31 cellular contexts compared by ENCODE assay signal in genomic region chr3:106339551-106339950, GRCh38.
DNase-seq lines count a peak whose midpoint lies in the region; ATAC-seq, FAIRE-seq and TF ChIP-seq lines count a peak whose summit lies in the region.
"Had no signal": no experiment of that assay in that cellular context is flagged by ENCODE, and none has a peak within 500 bp of the region (broad histone marks: within the 10 kb centered on the region; RNA-seq: fewer than 3 reads in every experiment).

No MANE protein-coding gene starts in this region.

- H3K4me1 Mint-ChIP-seq in activated CD8-positive, alpha-beta memory T cell treated with anti-CD3 and anti-CD28 coated beads, Interleukin-2, amount 10 ng/mL, durations not matched to agents 7 days and 5 days = peaks cover 50% of the 10 kb centered on the region
- H3K4me1 Mint-ChIP-seq in astrocyte (ENCODE audit: low read depth, unreplicated experiment) = peaks cover 25% of the 10 kb centered on the region
- H3K4me1 Mint-ChIP-seq: nephron progenitor cell had no signal

- H4K20me1 ChIP-seq in astrocyte (ENCODE audit: insufficient read depth, low read length) (no peaks in the 10 kb centered on the region), osteoblast (ENCODE audit: insufficient read depth, low read length) (no peaks in the 10 kb centered on the region)
- H4K20me1 ChIP-seq: BLaER1 treated with 17β-estradiol and CSF1 and Interleukin-3, amounts not matched to agents 10 nM and 100 nM had no signal

- H3K4me1 ChIP-seq in astrocyte (ENCODE audit: insufficient read depth, low read length) (peaks cover 3% of the 10 kb centered on the region), osteoblast (ENCODE audit: insufficient read depth, low read length) (peaks cover 5% of the 10 kb centered on the region), sigmoid colon (peaks cover 0 to 29% (median 17%) of the 10 kb centered on the region in 4 donors)
- H3K4me1 ChIP-seq: breast epithelium, colonic mucosa had no signal

- peaks cover 18% of the 10 kb centered on the region for H3K36me3 Mint-ChIP-seq in activated CD8-positive, alpha-beta memory T cell treated with anti-CD3 and anti-CD28 coated beads, Interleukin-2, amount 10 ng/mL, durations not matched to agents 7 days and 5 days
- no peaks in the 10 kb centered on the region for H3K36me3 Mint-ChIP-seq in astrocyte (ENCODE audit: low read depth, unreplicated experiment)

- H3K79me2 ChIP-seq in astrocyte (ENCODE audit: insufficient read depth, low read length) = no peaks in the 10 kb centered on the region
- no peaks in the 10 kb centered on the region for H3K79me2 ChIP-seq in osteoblast (ENCODE audit: insufficient read depth, low read length)

- H3K27ac ChIP-seq in astrocyte (ENCODE audit: low read depth, low read length) = no peak overlapping the region
- no peak overlapping the region for H3K27ac ChIP-seq in osteoblast (ENCODE audit: low read depth, low read length)
- H3K27ac ChIP-seq in sigmoid colon = no peak overlapping the region
- H3K27ac ChIP-seq: BLaER1 treated with 17β-estradiol and CSF1 and Interleukin-3, amounts not matched to agents 10 nM and 100 nM; breast epithelium; colonic mucosa; esophagus muscularis mucosa; HL-60; RWPE1; SK-N-MC; transverse colon; VCaP had no signal

- CTCF ChIA-PET in activated CD8-positive, alpha-beta memory T cell treated with anti-CD3 and anti-CD28 coated beads, Interleukin-2, amount 10 ng/mL, durations not matched to agents 7 days and 5 days (lab: Charles Lee) = no interaction called here

- no peaks in the 10 kb centered on the region for H3K9me3 Mint-ChIP-seq in activated CD8-positive, alpha-beta memory T cell treated with anti-CD3 and anti-CD28 coated beads, Interleukin-2, amount 10 ng/mL, durations not matched to agents 7 days and 5 days (ENCODE audit: low read depth)
- H3K9me3 Mint-ChIP-seq in astrocyte (ENCODE audit: unreplicated experiment) = peaks cover 2% of the 10 kb centered on the region
- H3K9me3 Mint-ChIP-seq: nephron progenitor cell had no signal

- H3K36me3 ChIP-seq in astrocyte (ENCODE audit: insufficient read depth, low read length) (no peaks in the 10 kb centered on the region), osteoblast (ENCODE audit: insufficient read depth, low read length) (no peaks in the 10 kb centered on the region), sigmoid colon (no peaks in the 10 kb centered on the region)
- H3K36me3 ChIP-seq: BLaER1 treated with 17β-estradiol and CSF1 and Interleukin-3, amounts not matched to agents 10 nM and 100 nM; breast epithelium; colonic mucosa; esophagus muscularis mucosa; transverse colon had no signal

- H2AFZ ChIP-seq in astrocyte (ENCODE audit: low read depth, low read length) = no peak overlapping the region
- H2AFZ ChIP-seq in osteoblast (ENCODE audit: low read length) = peak overlapping the region; percentile 64

- H3K9ac ChIP-seq in astrocyte (ENCODE audit: low read length) = no peak overlapping the region
- H3K9ac ChIP-seq: BLaER1 treated with 17β-estradiol and CSF1 and Interleukin-3, amounts not matched to agents 10 nM and 100 nM had no signal

- TF ChIP-seq POLR2A in sigmoid colon (IDR thresholded peaks at IDR 0.05) = no peak

- no peak overlapping the region for H3K4me3 Mint-ChIP-seq in activated CD8-positive, alpha-beta memory T cell treated with anti-CD3 and anti-CD28 coated beads, Interleukin-2, amount 10 ng/mL, durations not matched to agents 7 days and 5 days
- H3K4me3 Mint-ChIP-seq in astrocyte (ENCODE audit: unreplicated experiment) = no peak overlapping the region
- H3K4me3 Mint-ChIP-seq: nephron progenitor cell had no signal

- H3K27ac Mint-ChIP-seq in activated CD8-positive, alpha-beta memory T cell treated with anti-CD3 and anti-CD28 coated beads, Interleukin-2, amount 10 ng/mL, durations not matched to agents 7 days and 5 days = peak overlapping the region; percentile 59
- no peak overlapping the region for H3K27ac Mint-ChIP-seq in astrocyte (ENCODE audit: unreplicated experiment)
- H3K27ac Mint-ChIP-seq: nephron progenitor cell had no signal

- DNase-seq in activated CD8-positive, alpha-beta memory T cell treated with anti-CD3 and anti-CD28 coated beads, Interleukin-2, amount 10 ng/mL, durations not matched to agents 7 days and 5 days = no peak
- no peak for DNase-seq in activated CD8-positive, alpha-beta memory T cell treated with anti-CD3 and anti-CD28 coated beads, Interleukin-2, amount 50 U/mL, for 4 hours
- peak; percentile 5 for DNase-seq in HCEC 1CT
- peak; percentile 53 for DNase-seq in astrocyte (ENCODE audit: low read depth)
- DNase-seq in osteoblast (ENCODE audit: insufficient read length, low spot score, missing footprints) = no peak
- DNase-seq in sigmoid colon = no peak
- no peak for DNase-seq in NCI-H526 treated with DMSO at 0.1 percent for 48 hours (lab: John Stamatoyannopoulos, UW)
- DNase-seq in occipital lobe (lab: John Stamatoyannopoulos, UW) = no peak
- DNase-seq: activated CD4-positive, alpha-beta T cell treated with anti-CD3 and anti-CD28 coated beads, Interleukin-2, amount 50 U/mL, for 1 hour; activated gamma-delta T cell treated with Interleukin-2 at 50 U/mL for 16 hours; colonic mucosa; DMS79 treated with DMSO at 0.1 percent for 48 hours; effector memory CD4-positive, alpha-beta T cell; GOT3; islet precursor cell; NCI-H1092; NCI-H187 treated with DMSO at 0.1 percent for 48 hours; NCI-H2227 treated with DMSO at 0.1 percent for 48 hours; NCI-H748 treated with DMSO at 0.1 percent for 48 hours; nephron progenitor cell; posterior cingulate gyrus; transverse colon had no signal

- intact Hi-C loops in sigmoid colon (cut with DNase I) = no loop called here

- H3K9me3 ChIP-seq in astrocyte (ENCODE audit: insufficient read depth, low read depth, low read length) (no peaks in the 10 kb centered on the region), osteoblast (ENCODE audit: low read depth, low read length) (no peaks in the 10 kb centered on the region), sigmoid colon (no peaks in the 10 kb centered on the region)
- H3K9me3 ChIP-seq: BLaER1 treated with 17β-estradiol and CSF1 and Interleukin-3, amounts not matched to agents 10 nM and 100 nM; breast epithelium; colonic mucosa; esophagus muscularis mucosa; transverse colon had no signal

- no peak for TF ChIP-seq EP300 in sigmoid colon (IDR thresholded peaks at IDR 0.05)

- H3K27me3 Mint-ChIP-seq in activated CD8-positive, alpha-beta memory T cell treated with anti-CD3 and anti-CD28 coated beads, Interleukin-2, amount 10 ng/mL, durations not matched to agents 7 days and 5 days = no peaks in the 10 kb centered on the region
- no peaks in the 10 kb centered on the region for H3K27me3 Mint-ChIP-seq in astrocyte (ENCODE audit: low read depth, unreplicated experiment)

- 86 to 90% methylated on average over 5 of the region's 5 CpGs for WGBS in sigmoid colon, 2 donors

- H3K4me2 ChIP-seq in astrocyte (ENCODE audit: low read length) (no peak overlapping the region), osteoblast (ENCODE audit: insufficient read depth, low read length) (no peak overlapping the region)
- H3K4me2 ChIP-seq: BLaER1 treated with 17β-estradiol and CSF1 and Interleukin-3, amounts not matched to agents 10 nM and 100 nM had no signal

- H3K27me3 ChIP-seq in astrocyte (ENCODE audit: insufficient read depth, low read length) = no peaks in the 10 kb centered on the region
- H3K27me3 ChIP-seq in osteoblast (ENCODE audit: insufficient read depth, low read length) = no peaks in the 10 kb centered on the region
- no peaks in the 10 kb centered on the region for H3K27me3 ChIP-seq in sigmoid colon
- H3K27me3 ChIP-seq: BLaER1 treated with 17β-estradiol and CSF1 and Interleukin-3, amounts not matched to agents 10 nM and 100 nM; breast epithelium; colonic mucosa; esophagus muscularis mucosa; transverse colon had no signal

- H3K4me3 ChIP-seq in astrocyte (ENCODE audit: insufficient read depth, low read depth, low read length) (no peak overlapping the region), osteoblast (ENCODE audit: insufficient read depth, low read length) (no peak overlapping the region), sigmoid colon (no peak overlapping the region)
- H3K4me3 ChIP-seq: BLaER1 treated with 17β-estradiol and CSF1 and Interleukin-3, amounts not matched to agents 10 nM and 100 nM; breast epithelium; colonic mucosa; esophagus muscularis mucosa; SK-N-MC; transverse colon had no signal

- peak; percentile 49 for FAIRE-seq in astrocyte (lab: Jason Lieb, UNC)
- FAIRE-seq: HepG2 had no signal

- TF ChIP-seq CTCF in astrocyte (IDR thresholded peaks at IDR 0.05; ENCODE audit: insufficient read depth, low read depth, low read length) = no peak
- no peak for TF ChIP-seq CTCF in osteoblast (IDR thresholded peaks at IDR 0.05; ENCODE audit: extremely low read depth, low read depth, low read length)
- TF ChIP-seq CTCF in sigmoid colon (IDR thresholded peaks at IDR 0.05) = no peak

- ATAC-seq in activated CD8-positive, alpha-beta memory T cell treated with anti-CD3 and anti-CD28 coated beads, Interleukin-2, amount 10 ng/mL, durations not matched to agents 7 days and 5 days = no peak
- ATAC-seq: HepG2, sciatic nerve had no signal

Comparison
In these comparisons a context has a peak if more than half of its experiments do, and no peak if none do; other contexts are left out.
1. DNase-seq: peak in HCEC 1CT (single experiment) and astrocyte (single experiment); none in activated CD8-positive, alpha-beta memory T cell treated with anti-CD3 and anti-CD28 coated beads, Interleukin-2, amount 10 ng/mL, durations not matched to agents 7 days and 5 days (single experiment), activated CD8-positive, alpha-beta memory T cell treated with anti-CD3 and anti-CD28 coated beads, Interleukin-2, amount 50 U/mL, for 4 hours (single experiment), osteoblast (single experiment), sigmoid colon (single experiment), NCI-H526 treated with DMSO at 0.1 percent for 48 hours (single experiment) and occipital lobe (single experiment).